1 cellular context compared by ENCODE assay signal in genomic region chrX:45063319-45064095, GRCh38.
TF ChIP-seq lines count a peak whose summit lies in the region.

No MANE protein-coding gene starts in this region.

TF ChIP-seq in SK-N-SH treated with all-trans-retinoic acid at 6 μM for 48 hours, 23 proteins besides CTCF, POLR2A, EP300 and RAD21 (continued from another document):
- no peak for TF ChIP-seq BACH2 (CRISPR knock-in tag; IDR thresholded peaks at IDR 0.05; ENCODE audit: borderline replicate concordance)
